In the genomic region with DNA sequence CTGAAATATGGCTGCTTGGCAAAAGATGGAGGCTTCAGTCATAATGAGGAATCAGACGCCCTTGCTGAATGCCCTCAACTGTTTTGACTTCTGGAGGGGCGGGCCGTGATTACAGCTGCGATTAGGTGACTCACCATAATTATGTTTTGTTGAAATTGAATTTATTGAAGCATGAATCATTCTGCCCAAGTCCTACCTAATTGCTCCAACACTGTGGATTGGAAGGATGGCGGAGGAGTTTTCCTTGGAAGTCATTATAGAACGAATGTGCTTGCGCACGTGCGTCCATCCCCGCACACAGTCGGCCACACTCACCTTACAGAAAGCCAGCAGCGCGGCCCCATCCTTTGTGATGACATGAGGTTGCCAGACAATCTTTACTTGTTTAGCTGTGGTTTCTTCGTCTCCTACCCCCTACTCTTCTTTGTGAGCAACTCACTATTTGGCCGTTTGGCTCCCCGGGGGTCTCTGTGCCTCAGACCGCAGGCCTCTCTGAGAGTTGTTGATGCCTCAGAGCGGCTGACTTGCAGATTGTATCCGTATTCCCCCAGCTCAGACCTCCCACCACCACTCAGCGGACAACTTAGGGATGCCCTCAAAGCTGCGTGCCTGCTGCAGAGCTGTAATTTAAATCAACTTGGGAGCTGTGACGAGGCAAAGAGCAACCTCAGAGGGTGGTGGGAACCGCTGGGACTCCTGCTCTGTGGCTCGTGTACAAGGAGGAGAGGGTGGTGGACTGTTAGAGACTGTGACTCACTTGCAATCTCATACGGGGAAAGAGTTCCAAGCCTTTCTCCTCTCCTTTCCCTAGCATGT, we compare ENCODE assay signal across 1 cellular context.
TF ChIP-seq lines count a peak whose summit lies in the region.

No MANE protein-coding gene starts in this region.

TF ChIP-seq in HEK293, 187 proteins besides CTCF, POLR2A, EP300 and RAD21 (continued from another document):
- TF ChIP-seq, protein P1, sequence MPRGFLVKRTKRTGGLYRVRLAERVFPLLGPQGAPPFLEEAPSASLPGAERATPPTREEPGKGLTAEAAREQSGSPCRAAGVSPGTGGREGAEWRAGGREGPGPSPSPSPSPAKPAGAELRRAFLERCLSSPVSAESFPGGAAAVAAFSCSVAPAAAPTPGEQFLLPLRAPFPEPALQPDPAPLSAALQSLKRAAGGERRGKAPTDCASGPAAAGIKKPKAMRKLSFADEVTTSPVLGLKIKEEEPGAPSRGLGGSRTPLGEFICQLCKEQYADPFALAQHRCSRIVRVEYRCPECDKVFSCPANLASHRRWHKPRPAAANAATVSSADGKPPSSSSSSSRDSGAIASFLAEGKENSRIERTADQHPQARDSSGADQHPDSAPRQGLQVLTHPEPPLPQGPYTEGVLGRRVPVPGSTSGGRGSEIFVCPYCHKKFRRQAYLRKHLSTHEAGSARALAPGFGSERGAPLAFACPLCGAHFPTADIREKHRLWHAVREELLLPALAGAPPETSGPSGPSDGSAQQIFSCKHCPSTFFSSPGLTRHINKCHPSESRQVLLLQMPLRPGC (tag by site-specific recombination; IDR thresholded peaks at IDR 0.05): peak; percentile 50; the same call in 1 of the 2 replicates
- TF ChIP-seq ZEB2 (tag by site-specific recombination; IDR thresholded peaks at IDR 0.05) (peak; percentile 73; the same call in 1 of the 2 replicates), ZNF24 (tag by site-specific recombination; IDR thresholded peaks at IDR 0.05) (no peak), ZNF324 (tag by site-specific recombination; IDR thresholded peaks at IDR 0.05) (0 out of 2 replicates have a peak, but pooled peaks have one; percentile 40), ZNF239 (tag by site-specific recombination; IDR thresholded peaks at IDR 0.05) (no peak), OSR2 (tag by site-specific recombination; IDR thresholded peaks at IDR 0.05) (peak; percentile 44; the same call in 1 of the 2 replicates), ZNF138 (tag by site-specific recombination; IDR thresholded peaks at IDR 0.05; ENCODE audit: borderline replicate concordance) (no peak), ZNF777 (tag by site-specific recombination; IDR thresholded peaks at IDR 0.05; ENCODE audit: borderline replicate concordance) (no peak), ZNF677 (tag by site-specific recombination; IDR thresholded peaks at IDR 0.05) (no peak), ZNF214 (tag by site-specific recombination; IDR thresholded peaks at IDR 0.05; ENCODE audit: borderline replicate concordance) (no peak), ZNF664 (tag by site-specific recombination; IDR thresholded peaks at IDR 0.05) (no peak), ZNF747 (tag by site-specific recombination; IDR thresholded peaks at IDR 0.05) (no peak), MEIS1 (CRISPR knock-in tag; IDR thresholded peaks at IDR 0.05; ENCODE audit: borderline replicate concordance) (no peak), GFI1B (tag by site-specific recombination; IDR thresholded peaks at IDR 0.05) (0 out of 2 replicates have a peak, but pooled peaks have one; percentile 7), ZFP69B (tag by site-specific recombination; IDR thresholded peaks at IDR 0.05) (no peak)
- TF ChIP-seq, protein P2, sequence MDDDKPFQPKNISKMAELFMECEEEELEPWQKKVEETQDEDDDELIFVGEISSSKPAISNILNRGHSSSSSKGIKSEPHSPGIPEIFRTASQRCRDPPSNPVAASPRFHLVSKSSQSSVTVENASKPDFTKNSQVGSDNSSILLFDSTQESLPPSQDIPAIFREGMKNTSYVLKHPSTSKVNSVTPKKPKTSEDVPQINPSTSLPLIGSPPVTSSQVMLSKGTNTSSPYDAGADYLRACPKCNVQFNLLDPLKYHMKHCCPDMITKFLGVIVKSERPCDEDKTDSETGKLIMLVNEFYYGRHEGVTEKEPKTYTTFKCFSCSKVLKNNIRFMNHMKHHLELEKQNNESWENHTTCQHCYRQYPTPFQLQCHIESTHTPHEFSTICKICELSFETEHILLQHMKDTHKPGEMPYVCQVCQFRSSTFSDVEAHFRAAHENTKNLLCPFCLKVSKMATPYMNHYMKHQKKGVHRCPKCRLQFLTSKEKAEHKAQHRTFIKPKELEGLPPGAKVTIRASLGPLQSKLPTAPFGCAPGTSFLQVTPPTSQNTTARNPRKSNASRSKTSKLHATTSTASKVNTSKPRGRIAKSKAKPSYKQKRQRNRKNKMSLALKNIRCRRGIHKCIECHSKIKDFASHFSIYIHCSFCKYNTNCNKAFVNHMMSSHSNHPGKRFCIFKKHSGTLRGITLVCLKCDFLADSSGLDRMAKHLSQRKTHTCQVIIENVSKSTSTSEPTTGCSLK (tag by site-specific recombination; IDR thresholded peaks at IDR 0.05): no peak
- TF ChIP-seq, protein P3, sequence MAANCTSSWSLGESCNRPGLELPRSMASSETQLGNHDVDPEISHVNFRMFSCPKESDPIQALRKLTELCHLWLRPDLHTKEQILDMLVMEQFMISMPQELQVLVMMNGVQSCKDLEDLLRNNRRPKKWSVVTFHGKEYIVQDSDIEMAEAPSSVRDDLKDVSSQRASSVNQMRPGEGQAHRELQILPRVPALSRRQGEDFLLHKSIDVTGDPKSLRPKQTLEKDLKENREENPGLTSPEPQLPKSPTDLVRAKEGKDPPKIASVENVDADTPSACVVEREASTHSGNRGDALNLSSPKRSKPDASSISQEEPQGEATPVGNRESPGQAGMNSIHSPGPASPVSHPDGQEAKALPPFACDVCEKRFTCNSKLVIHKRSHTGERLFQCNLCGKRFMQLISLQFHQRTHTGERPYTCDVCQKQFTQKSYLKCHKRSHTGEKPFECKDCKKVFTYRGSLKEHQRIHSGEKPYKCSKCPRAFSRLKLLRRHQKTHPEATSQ (tag by site-specific recombination; IDR thresholded peaks at IDR 0.05): no peak
TF ChIP-seq in HEK293: peak in this region for 31.
